Comparison of ENCODE assay signal across 1 cellular context in the genomic region with DNA sequence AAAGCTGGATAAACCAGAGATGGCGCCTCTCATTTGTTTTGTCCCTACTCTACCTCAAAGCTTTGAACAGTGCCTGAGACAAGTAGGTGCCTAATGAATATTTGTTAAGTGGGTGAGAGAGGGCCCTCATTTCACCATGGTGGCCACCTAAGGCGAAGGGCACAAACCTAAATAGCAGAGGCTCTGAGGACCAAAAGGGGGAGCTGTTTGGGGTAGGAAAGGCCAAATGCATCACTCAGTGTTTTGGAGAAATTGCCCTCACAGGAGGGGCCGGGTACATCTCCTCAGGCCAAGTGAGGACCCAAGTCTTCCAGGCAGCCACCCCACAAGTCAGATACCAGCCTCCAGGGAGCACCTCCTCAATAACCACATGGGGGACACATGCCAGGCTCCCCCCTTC.
TF ChIP-seq lines count a peak whose summit lies in the region.

No MANE protein-coding gene starts in this region.

TF ChIP-seq in GM23338, 12 proteins besides CTCF, POLR2A, EP300 and RAD21:
- TF ChIP-seq POLR2AphosphoS5 (IDR thresholded peaks at IDR 0.05; ENCODE audit: low read depth) (no peak), CREB1 (CRISPR knock-in tag; IDR thresholded peaks at IDR 0.05; ENCODE audit: low read depth) (no peak), STAT1 (IDR thresholded peaks at IDR 0.05; ENCODE audit: unreplicated experiment) (no peak), ZNF331 (CRISPR knock-in tag; IDR thresholded peaks at IDR 0.05; ENCODE audit: low read depth) (no peak), EZH2phosphoT487 (IDR thresholded peaks at IDR 0.05; ENCODE audit: unreplicated experiment) (no peak), EZH2 (IDR thresholded peaks at IDR 0.05; ENCODE audit: low read depth, unreplicated experiment) (no peak), ZNF114 (CRISPR knock-in tag; IDR thresholded peaks at IDR 0.05) (no peak)
- TF ChIP-seq, protein P1, sequence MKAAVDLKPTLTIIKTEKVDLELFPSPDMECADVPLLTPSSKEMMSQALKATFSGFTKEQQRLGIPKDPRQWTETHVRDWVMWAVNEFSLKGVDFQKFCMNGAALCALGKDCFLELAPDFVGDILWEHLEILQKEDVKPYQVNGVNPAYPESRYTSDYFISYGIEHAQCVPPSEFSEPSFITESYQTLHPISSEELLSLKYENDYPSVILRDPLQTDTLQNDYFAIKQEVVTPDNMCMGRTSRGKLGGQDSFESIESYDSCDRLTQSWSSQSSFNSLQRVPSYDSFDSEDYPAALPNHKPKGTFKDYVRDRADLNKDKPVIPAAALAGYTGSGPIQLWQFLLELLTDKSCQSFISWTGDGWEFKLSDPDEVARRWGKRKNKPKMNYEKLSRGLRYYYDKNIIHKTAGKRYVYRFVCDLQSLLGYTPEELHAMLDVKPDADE (IDR thresholded peaks at IDR 0.05): no peak
- TF ChIP-seq, protein P2, sequence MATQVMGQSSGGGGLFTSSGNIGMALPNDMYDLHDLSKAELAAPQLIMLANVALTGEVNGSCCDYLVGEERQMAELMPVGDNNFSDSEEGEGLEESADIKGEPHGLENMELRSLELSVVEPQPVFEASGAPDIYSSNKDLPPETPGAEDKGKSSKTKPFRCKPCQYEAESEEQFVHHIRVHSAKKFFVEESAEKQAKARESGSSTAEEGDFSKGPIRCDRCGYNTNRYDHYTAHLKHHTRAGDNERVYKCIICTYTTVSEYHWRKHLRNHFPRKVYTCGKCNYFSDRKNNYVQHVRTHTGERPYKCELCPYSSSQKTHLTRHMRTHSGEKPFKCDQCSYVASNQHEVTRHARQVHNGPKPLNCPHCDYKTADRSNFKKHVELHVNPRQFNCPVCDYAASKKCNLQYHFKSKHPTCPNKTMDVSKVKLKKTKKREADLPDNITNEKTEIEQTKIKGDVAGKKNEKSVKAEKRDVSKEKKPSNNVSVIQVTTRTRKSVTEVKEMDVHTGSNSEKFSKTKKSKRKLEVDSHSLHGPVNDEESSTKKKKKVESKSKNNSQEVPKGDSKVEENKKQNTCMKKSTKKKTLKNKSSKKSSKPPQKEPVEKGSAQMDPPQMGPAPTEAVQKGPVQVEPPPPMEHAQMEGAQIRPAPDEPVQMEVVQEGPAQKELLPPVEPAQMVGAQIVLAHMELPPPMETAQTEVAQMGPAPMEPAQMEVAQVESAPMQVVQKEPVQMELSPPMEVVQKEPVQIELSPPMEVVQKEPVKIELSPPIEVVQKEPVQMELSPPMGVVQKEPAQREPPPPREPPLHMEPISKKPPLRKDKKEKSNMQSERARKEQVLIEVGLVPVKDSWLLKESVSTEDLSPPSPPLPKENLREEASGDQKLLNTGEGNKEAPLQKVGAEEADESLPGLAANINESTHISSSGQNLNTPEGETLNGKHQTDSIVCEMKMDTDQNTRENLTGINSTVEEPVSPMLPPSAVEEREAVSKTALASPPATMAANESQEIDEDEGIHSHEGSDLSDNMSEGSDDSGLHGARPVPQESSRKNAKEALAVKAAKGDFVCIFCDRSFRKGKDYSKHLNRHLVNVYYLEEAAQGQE (IDR thresholded peaks at IDR 0.05; ENCODE audit: unreplicated experiment): no peak
